In genomic region chr12:27191531-27191930, GRCh38 we compare ENCODE assay signal across 26 cellular contexts. TPM values are rescaled to one million over a fixed set of nuclear protein-coding genes. Genes with fewer than 3 reads are reported as not detected.
DNase-seq lines count a peak whose midpoint lies in the region; ATAC-seq and TF ChIP-seq lines count a peak whose summit lies in the region.
"Had no signal": no experiment of that assay in that cellular context is flagged by ENCODE, and none has a peak within 500 bp of the region (broad histone marks: within the 10 kb centered on the region; RNA-seq: fewer than 3 reads in every experiment).

No MANE protein-coding gene starts in this region.

- no peak for DNase-seq in PC-3
- DNase-seq in choroid plexus epithelial cell (ENCODE audit: low read depth): peak; percentile 62
- no peak for DNase-seq in transverse colon
- no peak for DNase-seq in foreskin melanocyte
- DNase-seq in activated naive CD4-positive, alpha-beta T cell treated with anti-CD3 and anti-CD28 coated beads for 36 hours: no peak
- DNase-seq: activated CD4-positive, alpha-beta T cell treated with anti-CD3 and anti-CD28 coated beads, Interleukin-2, amount 50 U/mL, for 4 hours; activated CD8-positive, alpha-beta memory T cell treated with anti-CD3 and anti-CD28 coated beads, Interleukin-2, amount 50 U/mL, for 48 hours; CD4-positive, alpha-beta T cell; DMS153; GF-D8; hippocampal formation; KG1; NCI-H146; NCI-H2171; NCI-H524 treated with DMSO at 0.1 percent for 48 hours; RPMI8226; stimulated activated CD4-positive, alpha-beta T cell treated with anti-CD3 and anti-CD28 coated beads, Interleukin-4, amount 100 ng/mL, for 24 hours; stimulated activated naive CD8-positive, alpha-beta T cell treated with anti-CD3 and anti-CD28 coated beads, Interleukin-15, Interleukin-2, amounts not matched to agents 100 U/mL and 50 U/mL, for 24 hours; T-helper 9 cell had no signal

- ATAC-seq in PC-3 (no peak), GM21737 (IDR thresholded peaks at IDR 0.05; ENCODE audit: unreplicated experiment) (no peak)
- ATAC-seq: stimulated activated naive CD8-positive, alpha-beta T cell treated with anti-CD3 and anti-CD28 coated beads, Interleukin-15, Interleukin-2, amounts not matched to agents 100 U/mL and 50 U/mL, for 24 hours; WTC11 had no signal

- H3K4me1 Mint-ChIP-seq in activated naive CD4-positive, alpha-beta T cell treated with anti-CD3 and anti-CD28 coated beads for 36 hours (ENCODE audit: low read depth): no peaks in the 10 kb centered on the region

- H3K9me2 ChIP-seq in PC-3 (replicated peaks; ENCODE audit: low read length): no peaks in the 10 kb centered on the region

- H3K9me3 Mint-ChIP-seq in activated naive CD4-positive, alpha-beta T cell treated with anti-CD3 and anti-CD28 coated beads for 36 hours: no peaks in the 10 kb centered on the region
- H3K9me3 Mint-ChIP-seq: activated T-helper 2 cell treated with anti-CD3 and anti-CD28 coated beads, Interferon-gamma antibody, Interleukin-2, Interleukin-4, amounts not matched to agents 10 μg/mL and 5 μg/mL and 100 μg/mL, durations not matched to agents 14 hours and 24 hours and 36 hours; CD4-positive, alpha-beta T cell; WTC11 had no signal

- intact Hi-C loops in PC-3 (cut with micrococcal nuclease): loop anchor here (2.0 to 5.0 kb wide), 3 partner anchors 49 to 69 kb away; partner anchors contain the start of gene STK38L
- intact Hi-C loops in transverse colon (cut with DNase I; ENCODE audit: low total_unique reads): no loop called here
- intact Hi-C loops in activated naive CD4-positive, alpha-beta T cell treated with anti-CD3 and anti-CD28 coated beads for 36 hours (cut with micrococcal nuclease): no loop called here

- H3K9me3 ChIP-seq in PC-3 (ENCODE audit: low read length): no peaks in the 10 kb centered on the region
- no peaks in the 10 kb centered on the region for H3K9me3 ChIP-seq in muscle layer of colon (ENCODE audit: low read length)
- H3K9me3 ChIP-seq in transverse colon: no peaks in the 10 kb centered on the region
- H3K9me3 ChIP-seq: breast epithelium, neutrophil had no signal

- no TSS peak for BruUV-seq in PC-3 (replicated peaks; lab: Mats Ljungman, UMichigan)

- CTCF ChIA-PET in PC-3 (lab: Charles Lee): no interaction called here
- CTCF ChIA-PET in activated naive CD4-positive, alpha-beta T cell treated with anti-CD3 and anti-CD28 coated beads for 36 hours (lab: Charles Lee): no interaction called here

- no peaks in the 10 kb centered on the region for H3K36me3 Mint-ChIP-seq in activated naive CD4-positive, alpha-beta T cell treated with anti-CD3 and anti-CD28 coated beads for 36 hours (ENCODE audit: low read depth)
- H3K36me3 Mint-ChIP-seq: WTC11 had no signal

- TF ChIP-seq CTCF in PC-3 (conservative IDR thresholded peaks at IDR 0.05; ENCODE audit: low read depth, low read length) (no peak), choroid plexus epithelial cell (conservative IDR thresholded peaks at IDR 0.05; ENCODE audit: low read depth, low read length) (no peak), transverse colon (IDR thresholded peaks at IDR 0.05) (no peak)

- H4K20me1 ChIP-seq in PC-3 (ENCODE audit: low read length): no peaks in the 10 kb centered on the region

- H3K27me3 Mint-ChIP-seq in activated naive CD4-positive, alpha-beta T cell treated with anti-CD3 and anti-CD28 coated beads for 36 hours (ENCODE audit: low read depth): no peaks in the 10 kb centered on the region
- H3K27me3 Mint-ChIP-seq: CD4-positive, alpha-beta T cell had no signal

- H3K4me3 ChIP-seq in PC-3 (ENCODE audit: low read length) (peak overlapping the region; percentile 25; the same call in 1 of the 2 replicates), choroid plexus epithelial cell (ENCODE audit: low read depth, low read length) (no peak overlapping the region), muscle layer of colon (ENCODE audit: low read depth in 1 of 2, low read length in 2 of 2) (no peak overlapping the region), transverse colon (no peak overlapping the region)
- H3K4me3 ChIP-seq: breast epithelium, lung had no signal

- peak overlapping the region; percentile 60 for H3K4me2 ChIP-seq in PC-3 (ENCODE audit: low read length)

- peak overlapping the region; percentile 12; the same call in 1 of the 2 replicates for H2AFZ ChIP-seq in PC-3 (ENCODE audit: low read length)

- H3K36me3 ChIP-seq in PC-3 (ENCODE audit: low read depth, low read length) (no peaks in the 10 kb centered on the region), muscle layer of colon (ENCODE audit: insufficient read depth, low read length) (no peaks in the 10 kb centered on the region), transverse colon (no peaks in the 10 kb centered on the region)
- H3K36me3 ChIP-seq: breast epithelium, neutrophil had no signal

- H3K27ac Mint-ChIP-seq in activated naive CD4-positive, alpha-beta T cell treated with anti-CD3 and anti-CD28 coated beads for 36 hours: no peak overlapping the region
- H3K27ac Mint-ChIP-seq: activated T-helper 2 cell treated with anti-CD3 and anti-CD28 coated beads, Interferon-gamma antibody, Interleukin-2, Interleukin-4, amounts not matched to agents 10 μg/mL and 5 μg/mL and 100 μg/mL, durations not matched to agents 14 hours and 24 hours and 36 hours; CD4-positive, alpha-beta T cell; WTC11 had no signal

- no peaks in the 10 kb centered on the region for H3K27me3 ChIP-seq in PC-3 (ENCODE audit: low read length)
- no peaks in the 10 kb centered on the region for H3K27me3 ChIP-seq in muscle layer of colon (ENCODE audit: control insufficient read depth in 1 of 2, insufficient read depth in 2 of 2, low read length in 2 of 2)
- no peaks in the 10 kb centered on the region for H3K27me3 ChIP-seq in transverse colon
- H3K27me3 ChIP-seq: breast epithelium, neutrophil had no signal

- 0 out of 2 replicates have a peak overlapping the region, but pooled peaks have one; percentile 1 for H3K9ac ChIP-seq in PC-3 (ENCODE audit: low read length)
- H3K9ac ChIP-seq in muscle layer of colon (ENCODE audit: low read length): no peak overlapping the region

- 100% methylated on average over 2 of the region's 2 CpGs for WGBS in transverse colon (ENCODE audit: low coverage in 1 of 2), 2 donors

- H3K27ac ChIP-seq in PC-3 (ENCODE audit: low read length) (peak overlapping the region; percentile 70), muscle layer of colon (ENCODE audit: low read depth, low read length) (peak overlapping the region; percentile 64), transverse colon (peak overlapping the region; percentile 66 to 83 (median 79))
- H3K27ac ChIP-seq: breast epithelium, neutrophil had no signal

- H3K4me3 Mint-ChIP-seq in activated naive CD4-positive, alpha-beta T cell treated with anti-CD3 and anti-CD28 coated beads for 36 hours: no peak overlapping the region
- H3K4me3 Mint-ChIP-seq: CD4-positive, alpha-beta T cell; WTC11 had no signal

- POLR2A ChIA-PET in PC-3 (lab: Charles Lee; ENCODE audit: unreplicated experiment): interaction anchor here (0.5 to 0.6 kb wide), 2 partner anchors 22 to 115 kb away, joined by 3 read pairs; no protein-coding TSS in a partner anchor

- peaks cover 6% of the 10 kb centered on the region for H3F3A ChIP-seq in PC-3 (ENCODE audit: low read length, unreplicated experiment)

- peaks cover 40% of the 10 kb centered on the region for H3K4me1 ChIP-seq in PC-3 (ENCODE audit: insufficient read depth, low read length)
- peaks cover 62% of the 10 kb centered on the region for H3K4me1 ChIP-seq in muscle layer of colon (ENCODE audit: insufficient read depth, low read length)
- peaks cover 12 to 31% (median 15%) of the 10 kb centered on the region in 4 donors for H3K4me1 ChIP-seq in transverse colon
- H3K4me1 ChIP-seq: breast epithelium had no signal

- TF ChIP-seq EP300 in transverse colon (IDR thresholded peaks at IDR 0.05; ENCODE audit: low read depth): no peak

- H3K79me2 ChIP-seq in PC-3 (ENCODE audit: low read length): no peaks in the 10 kb centered on the region

- TF ChIP-seq POLR2A in transverse colon (IDR thresholded peaks at IDR 0.05): no peak

- in situ Hi-C loops in transverse colon (cut with MboI; ENCODE audit: low pct_ligation_motif_present in 1 of 4, low pct_unique_long_range_greater_than_20kb in 1 of 4, low sequenced_read_pairs in 3 of 4): no loop called here

RNA-seq across cellular contexts. Expression of gene STK38L, which starts 52.6 kb away (rescaled TPM):
- total RNA-seq in PC-3 (2014; rRNA removed): 19.4 and 32.3 TPM in 2 replicates
- 10 to 100 TPM; 18.5 to 51.8 (median 40.9) TPM for total RNA-seq in transverse colon
- total RNA-seq in activated naive CD4-positive, alpha-beta T cell treated with anti-CD3 and anti-CD28 coated beads for 36 hours: 10 to 100 TPM; 21.3 to 21.4 TPM
